32 cellular contexts compared by ENCODE assay signal in the genomic region with DNA sequence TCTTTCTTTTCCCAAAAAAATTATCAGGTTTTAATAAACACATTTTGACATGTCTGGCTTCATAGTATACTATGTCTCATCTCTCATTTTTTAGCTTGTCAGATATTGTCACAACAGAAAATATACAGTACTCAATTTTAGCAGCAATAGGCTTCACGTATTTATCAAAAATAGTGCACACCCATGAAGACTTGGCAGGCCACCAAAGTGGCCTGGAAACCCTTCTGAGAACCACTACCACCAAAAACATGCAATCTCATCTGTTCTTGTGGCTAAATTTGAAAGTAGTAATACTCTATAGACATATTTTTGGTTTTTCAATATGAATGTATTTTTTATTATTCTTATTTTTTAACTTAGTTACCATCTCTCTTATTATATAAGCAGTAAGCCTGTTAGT.
"Had no signal": no experiment of that assay in that cellular context is flagged by ENCODE, and none has a peak within 500 bp of the region (broad histone marks: within the 10 kb centered on the region; RNA-seq: fewer than 3 reads in every experiment).

No MANE protein-coding gene starts in this region.

- H3K27me3 ChIP-seq: MG63, Peyer's patch, SJCRH30 had no signal

- H3K4me3 ChIP-seq: MG63, Peyer's patch, SJCRH30, SK-N-MC had no signal

- ATAC-seq: PC-3, Right ventricle myocardium inferior, SK-N-SH treated with all-trans-retinoic acid at 6 μM for 48 hours, T-cell had no signal

- H3K4me1 ChIP-seq: Peyer's patch, SJCRH30 had no signal

- H3K27ac ChIP-seq: Peyer's patch, RWPE1, SJCRH30, SK-N-MC had no signal

- DNase-seq: Kasumi-1, MG63, NCI-H1048, NCI-H1092 treated with DMSO at 0.1 percent for 48 hours, NCI-H1105 treated with DMSO at 0.1 percent for 48 hours, NCI-H1417, NCI-H1436, NCI-H146, NCI-H1694, NCI-H187, NCI-H1930, NCI-H2029 treated with DMSO at 0.1 percent for 48 hours, NCI-H2081 treated with DMSO at 0.1 percent for 48 hours, NCI-H2107, NCI-H2171, NCI-H226, NCI-H510A, NCI-H524, NCI-H526, NCI-H69, NCI-H748 treated with DMSO at 0.1 percent for 48 hours, NCI-H82, PC-3, Peyer's patch, SHP77, SIG-M5, SJCRH30, T-cell had no signal

- H3K9me3 ChIP-seq: MG63, Peyer's patch, SJCRH30 had no signal

- H3K36me3 ChIP-seq: MG63, Peyer's patch, SJCRH30 had no signal
